ENCODE assay signal across 28 cellular contexts in genomic region chr16:71273384-71273783, GRCh38. TPM values are rescaled to one million over a fixed set of nuclear protein-coding genes. Genes with fewer than 3 reads are reported as not detected.
"Had no signal": no experiment of that assay in that cellular context is flagged by ENCODE, and none has a peak within 500 bp of the region (broad histone marks: within the 10 kb centered on the region; RNA-seq: fewer than 3 reads in every experiment).

No MANE protein-coding gene starts in this region.

- H3K4me1 Mint-ChIP-seq: endodermal cell had no signal

- H3K27ac ChIP-seq: colonic mucosa, coronary artery, dorsolateral prefrontal cortex, epithelial cell of prostate, esophagus muscularis mucosa, esophagus squamous epithelium, foreskin keratinocyte, gastrocnemius medialis, gastroesophageal sphincter, heart left ventricle, heart right ventricle had no signal

- H3K9me3 ChIP-seq: colonic mucosa, gastrocnemius medialis had no signal

- H3K4me3 ChIP-seq: colonic mucosa, coronary artery, dorsolateral prefrontal cortex, esophagus muscularis mucosa, esophagus squamous epithelium, gastrocnemius medialis, gastroesophageal sphincter, heart left ventricle, heart right ventricle had no signal

- H3K4me1 ChIP-seq: colonic mucosa, esophagus muscularis mucosa, esophagus squamous epithelium, foreskin keratinocyte, gastrocnemius medialis, gastroesophageal sphincter, heart left ventricle, heart right ventricle had no signal

- ATAC-seq: effector memory CD8-positive, alpha-beta T cell; esophagus mucosa; foreskin keratinocyte; gastrocnemius medialis; gastroesophageal sphincter; heart left ventricle; heart right ventricle had no signal

- H3K9me3 Mint-ChIP-seq: effector memory CD8-positive, alpha-beta T cell had no signal

- H3K36me3 ChIP-seq: colonic mucosa, esophagus muscularis mucosa, esophagus squamous epithelium, gastrocnemius medialis, gastroesophageal sphincter, heart left ventricle, heart right ventricle had no signal

- H3K27ac Mint-ChIP-seq: dendritic cell treated with granulocyte-macrophage colony-stimulating factor and Interleukin-4, amounts not matched to agents 40 ng/mL and 50 ng/mL, for 4 days; effector memory CD8-positive, alpha-beta T cell; endodermal cell had no signal

- DNase-seq: colonic mucosa; cortex of kidney; dermis blood vessel endothelial cell; dorsolateral prefrontal cortex; effector CD4-positive, alpha-beta T cell; effector CD8-positive, alpha-beta T cell; effector memory CD4-positive, alpha-beta T cell; effector memory CD8-positive, alpha-beta T cell; endodermal cell; erythroblast; esophagus squamous epithelium; foreskin fibroblast; foreskin keratinocyte; foreskin melanocyte; gastrocnemius medialis; glutamatergic neuron; head of caudate nucleus; heart left ventricle; heart right ventricle had no signal

- H3K4me3 Mint-ChIP-seq: dendritic cell treated with granulocyte-macrophage colony-stimulating factor and Interleukin-4, amounts not matched to agents 40 ng/mL and 50 ng/mL, for 4 days; effector memory CD8-positive, alpha-beta T cell; endodermal cell had no signal

- H3K27me3 ChIP-seq: colonic mucosa, dorsolateral prefrontal cortex, esophagus muscularis mucosa, esophagus squamous epithelium, gastrocnemius medialis, gastroesophageal sphincter, heart left ventricle, heart right ventricle had no signal

RNA-seq across cellular contexts. Expression of gene HYDIN, which starts 42.9 kb away (rescaled TPM):
- total RNA-seq: dermis microvascular lymphatic vessel endothelial cell, endothelial cell of umbilical vein, glomerular endothelial cell had no signal
